In genomic region chr4:153471691-153472080, GRCh38 we compare ENCODE assay signal across 8 cellular contexts. TPM values are rescaled to one million over a fixed set of nuclear protein-coding genes. Genes with fewer than 3 reads are reported as not detected.
A peak's percentile ranks its signal among the peaks of the same experiment; 100 is the strongest.
DNase-seq lines count a peak whose midpoint lies in the region; ATAC-seq and TF ChIP-seq lines count a peak whose summit lies in the region.

No MANE protein-coding gene starts in this region.

- no peaks in the 10 kb centered on the region for H3F3A ChIP-seq in neural progenitor cell (ENCODE audit: low read depth)

- intact Hi-C loops in activated CD4-positive, alpha-beta T cell treated with anti-CD3 and anti-CD28 coated beads for 36 hours (cut with DNase I, micrococcal nuclease) = loop anchor here (1.0 kb wide), 2 partner anchors 17 to 58 kb away; no protein-coding TSS in a partner anchor

- peaks cover 24% of the 10 kb centered on the region for H4K20me1 ChIP-seq in neural progenitor cell (ENCODE audit: low read depth)

- DNase-seq in activated CD4-positive, alpha-beta T cell treated with anti-CD3 and anti-CD28 coated beads for 36 hours = peak; percentile 71
- DNase-seq in naive thymus-derived CD8-positive, alpha-beta T cell = peak in 4 of 10 donors; percentile 25 to 69 (median 48)
- no peak for DNase-seq in NCI-H2081 (lab: John Stamatoyannopoulos, UW)
- no peak for DNase-seq in neural progenitor cell (ENCODE audit: low spot score)
- DNase-seq in RPMI8226 = no peak

- H3K27ac Mint-ChIP-seq in activated CD4-positive, alpha-beta T cell treated with anti-CD3 and anti-CD28 coated beads for 36 hours = peak overlapping the region; percentile 90
- H3K27ac Mint-ChIP-seq in naive thymus-derived CD8-positive, alpha-beta T cell = peak overlapping the region; percentile 92 to 99 (median 98)
- no peak overlapping the region for H3K27ac Mint-ChIP-seq in neural progenitor cell

- no peaks in the 10 kb centered on the region for H3K36me3 ChIP-seq in neural progenitor cell

- ATAC-seq in GM18858 (IDR thresholded peaks at IDR 0.05; ENCODE audit: unreplicated experiment) (peak; percentile 27), HG03045 (IDR thresholded peaks at IDR 0.05; ENCODE audit: unreplicated experiment) (peak; percentile 15), HG03039 (IDR thresholded peaks at IDR 0.05; ENCODE audit: unreplicated experiment) (no peak)
- ATAC-seq in activated CD4-positive, alpha-beta T cell treated with anti-CD3 and anti-CD28 coated beads for 36 hours = peak; percentile 61
- ATAC-seq in naive thymus-derived CD8-positive, alpha-beta T cell = peak; percentile 50 to 65

- H3K4me3 ChIP-seq in neural progenitor cell = no peak overlapping the region

- peaks cover 42% of the 10 kb centered on the region for H3K79me2 ChIP-seq in neural progenitor cell (ENCODE audit: low read depth)

- H3K36me3 Mint-ChIP-seq in activated CD4-positive, alpha-beta T cell treated with anti-CD3 and anti-CD28 coated beads for 36 hours (ENCODE audit: low read depth) = peaks cover 77% of the 10 kb centered on the region
- peaks cover 8 to 60% (median 15%) of the 10 kb centered on the region in 3 donors for H3K36me3 Mint-ChIP-seq in naive thymus-derived CD8-positive, alpha-beta T cell
- peaks cover 18% of the 10 kb centered on the region for H3K36me3 Mint-ChIP-seq in neural progenitor cell

- peaks cover 66% of the 10 kb centered on the region for H3K4me1 Mint-ChIP-seq in activated CD4-positive, alpha-beta T cell treated with anti-CD3 and anti-CD28 coated beads for 36 hours
- peaks cover 41 to 86% (median 75%) of the 10 kb centered on the region in 4 donors for H3K4me1 Mint-ChIP-seq in naive thymus-derived CD8-positive, alpha-beta T cell
- H3K4me1 Mint-ChIP-seq in neural progenitor cell = peaks cover 19% of the 10 kb centered on the region

- H3K4me3 Mint-ChIP-seq in activated CD4-positive, alpha-beta T cell treated with anti-CD3 and anti-CD28 coated beads for 36 hours = peak overlapping the region; percentile 94
- peak overlapping the region; percentile 93 to 98 (median 97) for H3K4me3 Mint-ChIP-seq in naive thymus-derived CD8-positive, alpha-beta T cell
- no peak overlapping the region for H3K4me3 Mint-ChIP-seq in neural progenitor cell

- H3K9me3 Mint-ChIP-seq in activated CD4-positive, alpha-beta T cell treated with anti-CD3 and anti-CD28 coated beads for 36 hours (ENCODE audit: low read depth) = peaks cover 2% of the 10 kb centered on the region
- H3K9me3 Mint-ChIP-seq in naive thymus-derived CD8-positive, alpha-beta T cell = no peaks in the 10 kb centered on the region
- no peaks in the 10 kb centered on the region for H3K9me3 Mint-ChIP-seq in neural progenitor cell

- H3K4me2 ChIP-seq in neural progenitor cell = no peak overlapping the region

- H3K27me3 ChIP-seq in neural progenitor cell = no peaks in the 10 kb centered on the region

- H3K9me3 ChIP-seq in neural progenitor cell (ENCODE audit: low read depth) = no peaks in the 10 kb centered on the region

- no peak overlapping the region for H2AFZ ChIP-seq in neural progenitor cell (replicated peaks)

- H3K4me1 ChIP-seq in neural progenitor cell = no peaks in the 10 kb centered on the region

- CTCF ChIA-PET in activated CD4-positive, alpha-beta T cell treated with anti-CD3 and anti-CD28 coated beads for 36 hours (lab: Charles Lee) = interaction anchor here (0.6 to 1.5 kb wide), 4 partner anchors 9 to 224 kb away, joined by 3 to 4 read pairs (median 3); no protein-coding TSS in a partner anchor

- TF ChIP-seq CTCF in neural progenitor cell (IDR thresholded peaks at IDR 0.05) = no peak

- no peak overlapping the region for H3K9ac ChIP-seq in neural progenitor cell

- POLR2A ChIA-PET in activated CD4-positive, alpha-beta T cell treated with anti-CD3 and anti-CD28 coated beads for 36 hours (lab: Charles Lee) = no interaction called here
- POLR2A ChIA-PET in naive thymus-derived CD8-positive, alpha-beta T cell (lab: Charles Lee) = interaction anchor here (2.8 to 6.9 kb wide), 4 partner anchors 10 to 60 kb away, joined by 6 to 93 read pairs (median 50); no protein-coding TSS in a partner anchor

- H3K27me3 Mint-ChIP-seq in activated CD4-positive, alpha-beta T cell treated with anti-CD3 and anti-CD28 coated beads for 36 hours = no peaks in the 10 kb centered on the region
- no peaks in the 10 kb centered on the region for H3K27me3 Mint-ChIP-seq in naive thymus-derived CD8-positive, alpha-beta T cell
- peaks cover 5% of the 10 kb centered on the region for H3K27me3 Mint-ChIP-seq in neural progenitor cell (ENCODE audit: insufficient read depth, low read depth)

- no peak overlapping the region for H3K27ac ChIP-seq in neural progenitor cell

RNA-seq across cellular contexts. Expression of gene TMEM131L, which starts 5.5 kb away (rescaled TPM):
- total RNA-seq in activated CD4-positive, alpha-beta T cell treated with anti-CD3 and anti-CD28 coated beads for 36 hours = 10 to 100 TPM; 45.8 to 45.9 TPM
- total RNA-seq in naive thymus-derived CD8-positive, alpha-beta T cell = 10 to 100 TPM; 72.2 to 72.6 TPM
- polyA plus RNA-seq in naive thymus-derived CD8-positive, alpha-beta T cell = 10 to 100 TPM; 13.8 to 32.9 (median 26.7) TPM
- total RNA-seq in neural progenitor cell (ENCODE audit: low replicate concordance) = 13.7 and 14.8 TPM in 2 replicates
